1 cellular context compared by ENCODE assay signal in the genomic region with DNA sequence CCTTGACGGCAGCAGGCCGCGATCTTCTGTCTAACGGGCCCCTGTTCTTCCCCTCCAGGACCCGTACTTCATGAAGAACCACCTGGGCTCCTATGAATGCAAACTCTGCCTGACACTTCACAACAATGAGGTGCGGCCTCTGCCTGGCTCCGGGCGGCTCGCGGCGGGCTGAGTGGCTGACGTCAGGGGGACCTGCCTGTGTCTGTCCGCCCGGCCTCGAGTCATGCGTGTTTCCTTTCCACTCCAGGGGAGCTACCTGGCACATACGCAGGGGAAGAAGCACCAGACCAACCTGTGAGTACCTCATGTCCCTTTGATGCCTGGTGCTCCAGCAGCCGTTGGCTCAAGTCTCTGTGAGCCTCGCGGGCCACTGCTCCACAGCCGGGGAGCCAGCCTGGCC.
TF ChIP-seq lines count a peak whose summit lies in the region.

No MANE protein-coding gene starts in this region.

TF ChIP-seq in K562, 482 proteins besides CTCF, POLR2A, EP300 and RAD21:
- TF ChIP-seq RBFOX2 (IDR thresholded peaks at IDR 0.05; ENCODE audit: low read depth, low read length) (0 out of 2 replicates have a peak, but pooled peaks have one; percentile 1), MYC (IDR thresholded peaks at IDR 0.05; ENCODE audit: low read depth, low read length) (no peak), MYC (CRISPR knock-in tag; IDR thresholded peaks at IDR 0.05; ENCODE audit: borderline replicate concordance, low read depth) (no peak), NFRKB (IDR thresholded peaks at IDR 0.05; ENCODE audit: low read depth) (no peak), NCOA6 (IDR thresholded peaks at IDR 0.05) (no peak), ZNF589 (CRISPR knock-in tag; IDR thresholded peaks at IDR 0.05; ENCODE audit: low read depth) (no peak), ZBTB33 (CRISPR knock-in tag; IDR thresholded peaks at IDR 0.05) (0 out of 2 replicates have a peak, but pooled peaks have one; percentile 27), KLF13 (tag; IDR thresholded peaks at IDR 0.05; ENCODE audit: borderline replicate concordance, low read depth) (no peak), ZC3H8 (IDR thresholded peaks at IDR 0.05) (no peak)
- TF ChIP-seq, protein P1, sequence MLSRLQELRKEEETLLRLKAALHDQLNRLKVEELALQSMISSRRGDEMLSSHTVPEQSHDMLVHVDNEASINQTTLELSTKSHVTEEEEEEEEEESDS (CRISPR knock-in tag; IDR thresholded peaks at IDR 0.05), result no peak
